20 cellular contexts compared by ENCODE assay signal in the genomic region with DNA sequence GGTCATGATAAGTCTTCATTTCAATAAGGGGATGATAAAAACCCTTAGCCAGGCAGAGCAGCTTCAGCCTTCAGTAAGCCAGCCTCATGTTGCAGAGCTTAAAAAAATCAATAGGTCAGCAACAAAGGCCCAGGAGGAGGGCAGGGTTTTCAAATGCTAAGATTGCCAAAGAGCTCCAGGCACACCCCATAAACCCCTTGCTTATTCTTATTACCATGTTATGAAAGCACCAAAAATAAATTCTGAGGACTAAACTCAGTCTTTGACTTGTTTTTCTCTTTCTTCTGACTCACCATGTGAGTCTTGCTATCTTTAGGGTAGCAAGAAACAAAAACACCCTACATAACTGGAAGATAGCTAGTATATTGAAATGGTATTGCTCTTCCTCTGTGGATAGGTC.
DNase-seq lines count a peak whose midpoint lies in the region; ATAC-seq and TF ChIP-seq lines count a peak whose summit lies in the region.
"Had no signal": no experiment of that assay in that cellular context is flagged by ENCODE, and none has a peak within 500 bp of the region (broad histone marks: within the 10 kb centered on the region; RNA-seq: fewer than 3 reads in every experiment).

No MANE protein-coding gene starts in this region.

- peaks cover 16% of the 10 kb centered on the region for H3K36me3 Mint-ChIP-seq in progenitor cell of endocrine pancreas (ENCODE audit: insufficient read depth)
- H3K36me3 Mint-ChIP-seq: CD14-positive monocyte had no signal

- H3K27ac Mint-ChIP-seq in progenitor cell of endocrine pancreas: peak overlapping the region; percentile 84
- H3K27ac Mint-ChIP-seq: activated CD4-positive, alpha-beta T cell treated with anti-CD3 and anti-CD28 coated beads, Interleukin-2, amount 10 ng/mL, durations not matched to agents 7 days and 5 days; CD14-positive monocyte had no signal

- H4K91ac ChIP-seq in mesenchymal stem cell (ENCODE audit: low read length): no peak overlapping the region

- H3K4me2 ChIP-seq in mesenchymal stem cell (ENCODE audit: low read length, poor library complexity, severe bottlenecking): no peak overlapping the region

- H3K9me3 Mint-ChIP-seq in progenitor cell of endocrine pancreas (ENCODE audit: low read depth): peaks cover 22% of the 10 kb centered on the region

- no peaks in the 10 kb centered on the region for H3K27me3 Mint-ChIP-seq in progenitor cell of endocrine pancreas
- H3K27me3 Mint-ChIP-seq: activated CD4-positive, alpha-beta T cell treated with anti-CD3 and anti-CD28 coated beads, Interleukin-2, amount 10 ng/mL, durations not matched to agents 7 days and 5 days had no signal

- no peaks in the 10 kb centered on the region for H3K36me3 ChIP-seq in HUES64 (ENCODE audit: insufficient read depth, low read length)
- H3K36me3 ChIP-seq in mesenchymal stem cell (ENCODE audit: control insufficient read depth in 1 of 2, insufficient read depth in 2 of 2, low read depth in 1 of 2, low read length in 2 of 2): no peaks in the 10 kb centered on the region
- H3K36me3 ChIP-seq: cardiac muscle cell, esophagus muscularis mucosa, upper lobe of right lung had no signal

- H2AFZ ChIP-seq in mesenchymal stem cell (ENCODE audit: low read depth, low read length): no peak overlapping the region

- no peaks in the 10 kb centered on the region for H3K79me1 ChIP-seq in mesenchymal stem cell (replicated peaks; ENCODE audit: low read length, poor library complexity, severe bottlenecking)

- H4K8ac ChIP-seq in mesenchymal stem cell (ENCODE audit: low read length): no peak overlapping the region

- H3K4me3 Mint-ChIP-seq in progenitor cell of endocrine pancreas (ENCODE audit: low read depth): no peak overlapping the region
- H3K4me3 Mint-ChIP-seq: activated CD4-positive, alpha-beta T cell treated with anti-CD3 and anti-CD28 coated beads, Interleukin-2, amount 10 ng/mL, durations not matched to agents 7 days and 5 days; CD14-positive monocyte had no signal

- H3K9ac ChIP-seq in HUES64 (ENCODE audit: low read depth, low read length) (peak overlapping the region; percentile 11; the same call in 1 of the 2 replicates), mesenchymal stem cell (ENCODE audit: low read length) (no peak overlapping the region)

- H3K4me1 ChIP-seq in HUES64 (ENCODE audit: insufficient read depth, low read length): peaks cover 40% of the 10 kb centered on the region
- H3K4me1 ChIP-seq in mesenchymal stem cell (ENCODE audit: control insufficient read depth, insufficient read depth, low read depth, low read length): no peaks in the 10 kb centered on the region
- H3K4me1 ChIP-seq: esophagus muscularis mucosa, upper lobe of right lung had no signal

- H2BK120ac ChIP-seq in mesenchymal stem cell (ENCODE audit: low read depth, low read length): no peak overlapping the region

- H3K4me3 ChIP-seq in HUES64 (ENCODE audit: low read length) (0 out of 2 replicates have a peak overlapping the region, but pooled peaks have one; percentile 1), fibroblast of the aortic adventitia (ENCODE audit: low read depth, low read length) (no peak overlapping the region), mesenchymal stem cell (ENCODE audit: insufficient read depth in 1 of 2, low read depth in 1 of 2, low read length in 2 of 2) (no peak overlapping the region)
- H3K4me3 ChIP-seq: cardiac muscle cell, coronary artery, esophagus muscularis mucosa, upper lobe of right lung had no signal

- no peak overlapping the region for H2BK5ac ChIP-seq in mesenchymal stem cell (ENCODE audit: low read depth, low read length, poor library complexity, severe bottlenecking)

- H2AK5ac ChIP-seq in mesenchymal stem cell (ENCODE audit: low read length, severe bottlenecking): no peak overlapping the region

- no peak overlapping the region for H3K18ac ChIP-seq in mesenchymal stem cell (ENCODE audit: low read depth in 1 of 2, low read length in 2 of 2)

- no peak overlapping the region for H2BK12ac ChIP-seq in mesenchymal stem cell (ENCODE audit: low read length in 2 of 2)

- H3K4ac ChIP-seq in mesenchymal stem cell (ENCODE audit: low read depth in 1 of 2, low read length in 2 of 2): no peak overlapping the region

- DNase-seq in NCI-H345 treated with DMSO at 0.1 percent for 48 hours (lab: John Stamatoyannopoulos, UW; ENCODE audit: unreplicated experiment) (peak; percentile 65), fibroblast of the aortic adventitia (ENCODE audit: low read depth) (peak; percentile 43), progenitor cell of endocrine pancreas (ENCODE audit: low spot score, unreplicated experiment) (no peak), OCI-M1 (lab: John Stamatoyannopoulos, UW) (no peak), DMS53 (lab: John Stamatoyannopoulos, UW) (no peak), mesenchymal stem cell (no peak)
- DNase-seq: activated CD4-positive, alpha-beta T cell treated with anti-CD3 and anti-CD28 coated beads, Interleukin-2, amount 10 ng/mL, durations not matched to agents 7 days and 5 days; activated naive CD4-positive, alpha-beta T cell treated with anti-CD3 and anti-CD28 coated beads, Interleukin-2, amount 50 U/mL, for 16 hours; anterior cingulate cortex; Kasumi-1; mammary epithelial cell; MV-4-11; NCI-H1930; upper lobe of right lung had no signal

- no peak overlapping the region for H3K14ac ChIP-seq in mesenchymal stem cell (ENCODE audit: low read length in 2 of 2)

- no peaks in the 10 kb centered on the region for H3K9me3 ChIP-seq in HUES64 (ENCODE audit: insufficient read depth, low read depth, low read length)
- H3K9me3 ChIP-seq in mesenchymal stem cell (ENCODE audit: control insufficient read depth, low read length): peaks cover 22% of the 10 kb centered on the region
- H3K9me3 ChIP-seq: upper lobe of right lung had no signal

- ATAC-seq in HG03354 (IDR thresholded peaks at IDR 0.05; ENCODE audit: poor library complexity, severe bottlenecking, unreplicated experiment): no peak
- ATAC-seq: upper lobe of right lung had no signal

- H3K4me1 Mint-ChIP-seq in progenitor cell of endocrine pancreas (ENCODE audit: low read depth): peaks cover 55% of the 10 kb centered on the region
- H3K4me1 Mint-ChIP-seq: activated CD4-positive, alpha-beta T cell treated with anti-CD3 and anti-CD28 coated beads, Interleukin-2, amount 10 ng/mL, durations not matched to agents 7 days and 5 days; CD14-positive monocyte had no signal

- H3K27ac ChIP-seq in HUES64 (ENCODE audit: low read depth, low read length): no peak overlapping the region; the same call in 1 of the 2 replicates
- H3K27ac ChIP-seq in mesenchymal stem cell (ENCODE audit: low read length, poor library complexity, severe bottlenecking): no peak overlapping the region
- H3K27ac ChIP-seq: cardiac muscle cell, coronary artery, esophagus muscularis mucosa, upper lobe of right lung had no signal

- H3K27me3 ChIP-seq in HUES64 (ENCODE audit: insufficient read depth, low read length) (no peaks in the 10 kb centered on the region), mesenchymal stem cell (ENCODE audit: control insufficient read depth in 1 of 2, insufficient read depth in 1 of 2, low read length in 2 of 2) (no peaks in the 10 kb centered on the region)
- H3K27me3 ChIP-seq: cardiac muscle cell, upper lobe of right lung had no signal

- H2BK15ac ChIP-seq in mesenchymal stem cell (ENCODE audit: low read depth, poor library complexity, severe bottlenecking): no peak overlapping the region

- no peak for TF ChIP-seq CTCF in fibroblast of the aortic adventitia (IDR thresholded peaks at IDR 0.05; ENCODE audit: insufficient read depth, low read length)
- TF ChIP-seq CTCF in progenitor cell of endocrine pancreas (IDR thresholded peaks at IDR 0.05; ENCODE audit: unreplicated experiment): no peak

- H3K23ac ChIP-seq in mesenchymal stem cell (ENCODE audit: low read length in 2 of 2): no peak overlapping the region

Comparison
In these comparisons a context has a peak if more than half of its experiments do, and no peak if none do; other contexts are left out.
1. DNase-seq: peak in NCI-H345 treated with DMSO at 0.1 percent for 48 hours (single experiment) and fibroblast of the aortic adventitia (single experiment); none in progenitor cell of endocrine pancreas (single experiment), OCI-M1 (single experiment), DMS53 (single experiment) and mesenchymal stem cell (single experiment).